8 cellular contexts compared by ENCODE assay signal in the genomic region with DNA sequence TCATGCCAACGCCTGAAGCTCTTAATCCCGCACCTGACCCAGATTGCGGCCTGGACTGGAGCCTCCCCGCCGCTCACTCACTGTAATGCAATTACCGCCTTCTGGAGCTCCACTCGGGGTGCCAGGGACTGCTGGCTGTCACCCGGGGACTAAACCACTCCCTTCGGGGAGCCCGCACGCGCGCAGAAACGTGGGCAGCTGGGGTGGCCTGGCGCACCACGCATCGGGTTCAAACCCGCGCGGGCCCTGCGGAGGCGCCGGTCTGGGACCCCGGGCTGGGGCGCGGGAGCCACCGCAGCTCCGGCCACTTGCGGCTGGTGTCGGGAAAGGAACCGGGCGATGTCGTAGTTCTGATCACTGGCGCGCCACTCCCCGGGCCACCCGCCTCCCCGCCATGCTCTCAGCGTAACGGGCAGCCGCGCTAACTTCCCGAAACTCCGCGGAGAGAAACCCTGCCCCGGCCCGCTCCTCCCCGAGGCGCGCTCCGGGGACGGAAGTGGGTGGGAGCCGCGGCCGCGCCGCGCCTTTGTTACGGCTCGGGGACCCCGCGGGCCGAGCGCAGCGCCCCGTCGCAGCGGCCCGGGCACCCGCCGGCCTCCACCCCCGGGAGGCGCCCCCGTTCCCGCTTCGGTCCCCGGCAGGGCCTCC.
DNase-seq lines count a peak whose midpoint lies in the region; ATAC-seq, FAIRE-seq and TF ChIP-seq lines count a peak whose summit lies in the region.

No MANE protein-coding gene starts in this region.

- peaks cover 12% of the 10 kb centered on the region for H3K36me3 Mint-ChIP-seq in CD4-positive, alpha-beta T cell (ENCODE audit: low read depth)

- peak overlapping the region; percentile 49 to 65 for H3K9ac ChIP-seq in kidney (ENCODE audit: low read length in 2 of 2)

- H3K9me3 ChIP-seq in CD4-positive, alpha-beta T cell (ENCODE audit: control insufficient read depth, low read length): no peaks in the 10 kb centered on the region
- H3K9me3 ChIP-seq in breast epithelium (no peaks in the 10 kb centered on the region), kidney (ENCODE audit: control insufficient read depth in 1 of 2, low read length in 2 of 2) (no peaks in the 10 kb centered on the region)

- peak; percentile 32 to 62 (median 46) for DNase-seq in CD4-positive, alpha-beta T cell
- DNase-seq in T1000 (lab: John Stamatoyannopoulos, UW) (peak; percentile 60), breast epithelium (ENCODE audit: low spot score in 2 of 2) (peak; percentile 55 to 64), kidney (peak; percentile 92), D721Med (ENCODE audit: insufficient read length, low spot score) (no peak)
- DNase-seq in stimulated activated CD4-positive, alpha-beta T cell treated with anti-CD3 and anti-CD28 coated beads, Interleukin-15, amount 100 ng/mL, for 48 hours (ENCODE audit: low read depth in 2 of 2): peak; percentile 11 to 40

- no peaks in the 10 kb centered on the region for H3K27me3 ChIP-seq in CD4-positive, alpha-beta T cell (ENCODE audit: control insufficient read depth, insufficient read depth, low read length)
- no peaks in the 10 kb centered on the region for H3K27me3 ChIP-seq in breast epithelium

- peak overlapping the region; percentile 56 for H3K27ac ChIP-seq in CD4-positive, alpha-beta T cell (ENCODE audit: low read depth, low read length)
- H3K27ac ChIP-seq in breast epithelium (peak overlapping the region; percentile 99 to 100), kidney (ENCODE audit: low read depth in 2 of 2, low read length in 2 of 2) (peak overlapping the region; percentile 92 to 94)

- intact Hi-C loops in CD4-positive, alpha-beta T cell (cut with DNase I, micrococcal nuclease): loop anchor here (1.0 to 10.0 kb wide), 7 partner anchors 50 to 1200 kb away; a partner anchor contains a TSS
- intact Hi-C loops in breast epithelium (cut with DNase I; ENCODE audit: low total_unique reads): no loop called here
- intact Hi-C loops in kidney (cut with DNase I): no loop called here

- CTCF ChIA-PET in CD4-positive, alpha-beta T cell (lab: Charles Lee): interaction anchor here (0.6 to 3.1 kb wide), 14 partner anchors 15 to 144 kb away, joined by 3 to 10 read pairs (median 5); a partner anchor contains a TSS

- H3K36me3 ChIP-seq in breast epithelium (no peaks in the 10 kb centered on the region), kidney (ENCODE audit: control insufficient read depth in 1 of 2, insufficient read depth in 2 of 2, low read length in 2 of 2) (no peaks in the 10 kb centered on the region)

- H3K27me3 Mint-ChIP-seq in CD4-positive, alpha-beta T cell: no peaks in the 10 kb centered on the region

- H3K4me3 Mint-ChIP-seq in CD4-positive, alpha-beta T cell: peak overlapping the region; percentile 91

- H3K4me1 ChIP-seq in breast epithelium (peaks cover 2 to 6% of the 10 kb centered on the region in 2 donors), kidney (ENCODE audit: control insufficient read depth in 1 of 2, insufficient read depth in 1 of 2, low read depth in 1 of 2, low read length in 2 of 2) (peaks cover 4 to 8% of the 10 kb centered on the region in 2 donors)

- POLR2A ChIA-PET in CD4-positive, alpha-beta T cell (lab: Charles Lee): interaction anchor here (0.7 to 4.0 kb wide), 7 partner anchors 11 to 87 kb away, joined by 3 to 32 read pairs (median 5); no protein-coding TSS in a partner anchor

- peak; percentile 61 for ATAC-seq in CD4-positive, alpha-beta T cell (ENCODE audit: poor library complexity)
- ATAC-seq in GM19452 (IDR thresholded peaks at IDR 0.05; ENCODE audit: unreplicated experiment): peak; percentile 42
- ATAC-seq in HG03565 (IDR thresholded peaks at IDR 0.05; ENCODE audit: unreplicated experiment): peak; percentile 28

- peak overlapping the region; percentile 81 for H3K27ac Mint-ChIP-seq in CD4-positive, alpha-beta T cell

- peak overlapping the region; percentile 84 to 90 (median 87) for H3K4me3 ChIP-seq in breast epithelium
- H3K4me3 ChIP-seq in kidney (ENCODE audit: low read length in 2 of 2): peak overlapping the region; percentile 50 to 82

- H3K4me1 Mint-ChIP-seq in CD4-positive, alpha-beta T cell (ENCODE audit: low read depth): peaks cover 49% of the 10 kb centered on the region

- no peak for TF ChIP-seq CTCF in CD4-positive, alpha-beta T cell (IDR thresholded peaks at IDR 0.05)
- TF ChIP-seq CTCF in breast epithelium (IDR thresholded peaks at IDR 0.05): peak in 1 of 3 donors; percentile 19
- TF ChIP-seq CTCF in kidney (IDR thresholded peaks at IDR 0.05; ENCODE audit: borderline replicate concordance, extremely low read depth, insufficient read depth): no peak
- no peak for TF ChIP-seq CTCF in D721Med (IDR thresholded peaks at IDR 0.05; ENCODE audit: insufficient read depth, missing control alignments)

- no peak for TF ChIP-seq POLR2A in breast epithelium (IDR thresholded peaks at IDR 0.05)

- FAIRE-seq in kidney (lab: Jason Lieb, UNC) (no peak), D721Med (lab: Jason Lieb, UNC) (no peak)

- H3K9me3 Mint-ChIP-seq in CD4-positive, alpha-beta T cell: no peaks in the 10 kb centered on the region

Comparison
In these comparisons a context has a peak if more than half of its experiments do, and no peak if none do; other contexts are left out.
1. intact Hi-C loops: an anchor here in CD4-positive, alpha-beta T cell (1.0 to 10.0 kb wide); none called in breast epithelium and kidney.